18 cellular contexts compared by ENCODE assay signal in genomic region chr2:206105541-206105940, GRCh38. TPM values are rescaled to one million over a fixed set of nuclear protein-coding genes. Genes with fewer than 3 reads are reported as not detected.
DNase-seq lines count a peak whose midpoint lies in the region; ATAC-seq, FAIRE-seq and TF ChIP-seq lines count a peak whose summit lies in the region.
"Had no signal": no experiment of that assay in that cellular context is flagged by ENCODE, and none has a peak within 500 bp of the region (broad histone marks: within the 10 kb centered on the region; RNA-seq: fewer than 3 reads in every experiment).

No MANE protein-coding gene starts in this region.

- H3K27ac Mint-ChIP-seq in HFFc6 (peak overlapping the region; percentile 92), astrocyte (ENCODE audit: unreplicated experiment) (no peak overlapping the region)
- H3K27ac Mint-ChIP-seq: CD4-positive, alpha-beta T cell had no signal

- H3K79me2 ChIP-seq in astrocyte (ENCODE audit: insufficient read depth, low read length): no peaks in the 10 kb centered on the region

- H3K36me3 ChIP-seq in astrocyte (ENCODE audit: insufficient read depth, low read length): no peaks in the 10 kb centered on the region

- no peak overlapping the region for H2AFZ ChIP-seq in astrocyte (ENCODE audit: low read depth, low read length)

- H3K27me3 ChIP-seq in astrocyte (ENCODE audit: insufficient read depth, low read length): no peaks in the 10 kb centered on the region

- peak overlapping the region; percentile 69 for H3K27ac ChIP-seq in astrocyte (ENCODE audit: low read depth, low read length)

- no peaks in the 10 kb centered on the region for H3K9me3 ChIP-seq in astrocyte (ENCODE audit: insufficient read depth, low read depth, low read length)
- H3K9me3 ChIP-seq: Caco-2 had no signal

- H3K4me1 ChIP-seq in astrocyte (ENCODE audit: insufficient read depth, low read length): no peaks in the 10 kb centered on the region
- H3K4me1 ChIP-seq: Caco-2 had no signal

- no peaks in the 10 kb centered on the region for H3K36me3 Mint-ChIP-seq in HFFc6 (ENCODE audit: low read depth)
- H3K36me3 Mint-ChIP-seq in astrocyte (ENCODE audit: low read depth, unreplicated experiment): peaks cover 3% of the 10 kb centered on the region

- TF ChIP-seq CTCF in HFFc6 (IDR thresholded peaks at IDR 0.05) (no peak), astrocyte (IDR thresholded peaks at IDR 0.05; ENCODE audit: insufficient read depth, low read depth, low read length) (no peak)

- no peak for FAIRE-seq in astrocyte (lab: Jason Lieb, UNC)
- FAIRE-seq: GM12891, GM18507 had no signal

- no peak for ATAC-seq in GM18519 (IDR thresholded peaks at IDR 0.05; ENCODE audit: low FRiP score, unreplicated experiment)
- no peak for ATAC-seq in GM21515 (IDR thresholded peaks at IDR 0.05; ENCODE audit: unreplicated experiment)

- no peaks in the 10 kb centered on the region for H3K9me3 Mint-ChIP-seq in HFFc6
- no peaks in the 10 kb centered on the region for H3K9me3 Mint-ChIP-seq in astrocyte (ENCODE audit: unreplicated experiment)
- H3K9me3 Mint-ChIP-seq: CD4-positive, alpha-beta T cell had no signal

- no peak overlapping the region for H3K4me3 ChIP-seq in astrocyte (ENCODE audit: insufficient read depth, low read depth, low read length)

- H4K20me1 ChIP-seq in astrocyte (ENCODE audit: insufficient read depth, low read length): no peaks in the 10 kb centered on the region

- H3K4me2 ChIP-seq in astrocyte (ENCODE audit: low read length): no peak overlapping the region

- DNase-seq in HFFc6 (no peak), astrocyte (ENCODE audit: low read depth) (no peak), glomerular visceral epithelial cell (ENCODE audit: extremely low spot score) (peak; percentile 21)
- no peak for DNase-seq in activated CD4-positive, alpha-beta T cell treated with anti-CD3 and anti-CD28 coated beads for 1 hour
- no peak for DNase-seq in activated CD4-positive, alpha-beta T cell treated with anti-CD3 and anti-CD28 coated beads for 4 hours
- DNase-seq: Caco-2; CD4-positive, alpha-beta T cell; KG1; NCI-H1417; NCI-H187; NCI-H2227 treated with DMSO at 0.1 percent for 48 hours; NCI-H510A treated with DMSO at 0.1 percent for 48 hours; NCI-H774; OCI-M1 had no signal

- H3K4me1 Mint-ChIP-seq in HFFc6 (ENCODE audit: low read depth): peaks cover 17% of the 10 kb centered on the region
- peaks cover 3% of the 10 kb centered on the region for H3K4me1 Mint-ChIP-seq in astrocyte (ENCODE audit: low read depth, unreplicated experiment)

- no peak overlapping the region for H3K9ac ChIP-seq in astrocyte (ENCODE audit: low read length)

- H3K4me3 Mint-ChIP-seq in HFFc6 (no peak overlapping the region), astrocyte (ENCODE audit: unreplicated experiment) (no peak overlapping the region)
- H3K4me3 Mint-ChIP-seq: CD4-positive, alpha-beta T cell had no signal

- H3K27me3 Mint-ChIP-seq in HFFc6 (ENCODE audit: insufficient read depth): peaks cover 2% of the 10 kb centered on the region; the same call in 1 of the 2 replicates
- H3K27me3 Mint-ChIP-seq in astrocyte (ENCODE audit: low read depth, unreplicated experiment): no peaks in the 10 kb centered on the region
- H3K27me3 Mint-ChIP-seq: CD4-positive, alpha-beta T cell had no signal

RNA-seq across cellular contexts. Expression of gene INO80D, which starts 19.6 kb away (rescaled TPM):
- 10 to 100 TPM; 11.3 to 13.1 (median 12.0) TPM for total RNA-seq in HFFc6 (2021; fragmentation: NEBNext Ultra II Directional; extraction: Animal tissue kit (Norgen Biotek cat#: 25700))
- 20.1 and 21.1 TPM in 2 replicates for total RNA-seq in astrocyte

RNA-seq across cellular contexts. Expression of gene NDUFS1, which starts 53.7 kb away (rescaled TPM):
- total RNA-seq in HFFc6 (2021; fragmentation: NEBNext Ultra II Directional; extraction: Animal tissue kit (Norgen Biotek cat#: 25700)): 10 to 100 TPM; 83.5 to 89.0 (median 84.6) TPM
- 97.2 and 100 TPM in 2 replicates for total RNA-seq in astrocyte

RNA-seq across cellular contexts. Expression of gene EEF1B2, which starts 54.2 kb away (rescaled TPM):
- total RNA-seq in HFFc6 (2021; fragmentation: NEBNext Ultra II Directional; extraction: Animal tissue kit (Norgen Biotek cat#: 25700)): 100 to 1,000 TPM; 588 to 647 (median 609) TPM
- 518 and 546 TPM in 2 replicates for total RNA-seq in astrocyte
